ENCODE assay signal across 11 cellular contexts in the genomic region with DNA sequence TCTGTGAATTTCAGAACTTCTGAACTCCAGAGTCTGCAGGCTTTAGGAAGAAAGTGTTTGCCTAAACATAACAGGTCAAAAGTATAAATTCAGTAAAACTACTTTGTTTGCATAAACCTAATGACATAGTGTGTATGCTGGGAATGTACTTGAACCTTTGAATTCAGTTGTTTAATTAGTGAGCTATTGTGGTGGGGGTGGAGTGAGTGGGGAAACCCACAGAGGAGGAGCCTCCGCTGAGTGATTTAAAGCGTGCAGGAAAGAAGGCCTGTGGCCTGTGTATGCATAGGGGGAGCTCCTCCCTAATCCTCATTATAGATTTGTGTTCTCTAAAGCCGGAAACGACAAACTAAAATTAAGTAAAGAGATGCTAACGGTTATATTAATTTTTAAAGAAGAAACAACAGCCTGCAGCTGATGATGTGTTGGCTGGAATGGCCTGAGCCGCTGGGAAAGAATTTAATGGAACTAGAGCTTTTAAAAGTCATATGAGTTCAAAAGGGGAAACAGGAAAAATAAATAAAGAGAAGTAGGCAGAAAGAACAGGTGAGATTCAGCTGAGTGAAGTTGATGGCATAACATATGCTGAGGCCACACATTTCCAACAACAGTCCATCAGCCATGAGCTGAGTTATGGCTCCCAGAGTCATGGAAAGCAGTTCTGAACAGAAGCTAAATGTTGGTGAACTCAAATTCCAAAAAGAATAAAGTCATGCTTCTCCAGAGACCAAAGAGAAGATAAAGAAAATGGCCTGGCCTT.
DNase-seq lines count a peak whose midpoint lies in the region; ATAC-seq and TF ChIP-seq lines count a peak whose summit lies in the region.
"Had no signal": no experiment of that assay in that cellular context is flagged by ENCODE, and none has a peak within 500 bp of the region (broad histone marks: within the 10 kb centered on the region; RNA-seq: fewer than 3 reads in every experiment).

No MANE protein-coding gene starts in this region.

- H3K4me3 ChIP-seq in GM12864 (ENCODE audit: low read depth, low read length): no peak overlapping the region; the same call in 1 of the 2 replicates
- H3K4me3 ChIP-seq: BLaER1 treated with 17β-estradiol and CSF1 and Interleukin-3, amounts not matched to agents 10 nM and 100 nM had no signal

- no peak for TF ChIP-seq CTCF in GM12864 (IDR thresholded peaks at IDR 0.05; ENCODE audit: low read depth, low read length, missing control alignments)

- DNase-seq in GM12864 (ENCODE audit: low read depth) (peak; percentile 83), NCI-H748 (lab: John Stamatoyannopoulos, UW; ENCODE audit: unreplicated experiment) (peak; percentile 54), SIG-M5 treated with dmso at 0.1 percent for 504 hours (lab: John Stamatoyannopoulos, UW; ENCODE audit: unreplicated experiment) (no peak), NK-92 (lab: John Stamatoyannopoulos, UW; ENCODE audit: unreplicated experiment) (no peak), DMS 273 treated with DMSO at 0.1 percent for 48 hours (lab: John Stamatoyannopoulos, UW) (no peak), GM19240 (ENCODE audit: insufficient read length, low spot score) (no peak)
- DNase-seq: NCI-H2171 treated with DMSO at 0.1 percent for 48 hours had no signal

- peak; percentile 89 for ATAC-seq in GM19463 (IDR thresholded peaks at IDR 0.05; ENCODE audit: unreplicated experiment)
- ATAC-seq in HG03045 (IDR thresholded peaks at IDR 0.05; ENCODE audit: unreplicated experiment): peak; percentile 92
- ATAC-seq: HCT116 had no signal

Comparison
In these comparisons a context has a peak if more than half of its experiments do, and no peak if none do; other contexts are left out.
1. DNase-seq: peak in GM12864 (single experiment) and NCI-H748 (single experiment); none in SIG-M5 treated with dmso at 0.1 percent for 504 hours (single experiment), NK-92 (single experiment), DMS 273 treated with DMSO at 0.1 percent for 48 hours (single experiment) and GM19240 (single experiment).